Comparison of ENCODE assay signal across 22 cellular contexts in the genomic region with DNA sequence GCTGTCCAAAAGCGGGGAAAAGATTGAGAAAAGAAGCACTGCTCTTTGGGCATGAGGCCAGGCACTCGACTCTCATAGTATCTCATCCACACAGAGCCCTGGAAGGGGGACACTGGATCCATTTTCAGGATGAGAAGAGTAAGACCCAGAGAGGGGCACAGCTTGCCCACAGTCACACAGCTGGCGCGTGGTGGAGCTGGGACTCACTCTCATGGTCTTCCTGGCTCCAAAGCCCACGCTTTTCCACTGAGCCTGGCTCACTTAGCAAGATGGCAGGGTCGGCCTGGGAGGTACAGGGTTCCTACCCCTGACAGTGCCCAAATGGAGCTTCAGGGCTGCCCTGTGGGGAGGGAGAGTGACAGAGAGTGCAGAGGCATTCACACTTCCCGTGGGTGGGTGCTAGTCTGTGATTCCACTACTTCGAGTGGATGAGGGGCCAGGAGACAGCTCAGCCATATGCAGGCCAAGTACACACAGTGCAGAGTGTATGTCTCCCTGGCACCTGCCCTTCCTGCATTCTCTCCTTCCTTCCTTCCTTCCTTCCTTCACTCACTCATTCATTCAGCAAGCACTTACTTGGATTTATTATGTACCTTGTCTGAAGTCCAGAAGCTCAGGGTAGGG. TPM values are rescaled to one million over a fixed set of nuclear protein-coding genes. Genes with fewer than 3 reads are reported as not detected.
DNase-seq lines count a peak whose midpoint lies in the region; ATAC-seq and TF ChIP-seq lines count a peak whose summit lies in the region.
"Had no signal": no experiment of that assay in that cellular context is flagged by ENCODE, and none has a peak within 500 bp of the region (broad histone marks: within the 10 kb centered on the region; RNA-seq: fewer than 3 reads in every experiment).

No MANE protein-coding gene starts in this region.

- H2BK15ac ChIP-seq in mesendoderm (replicated peaks; ENCODE audit: low read depth), result no peak overlapping the region

- peak overlapping the region; percentile 26; the same call in 1 of the 2 replicates for H3K4me2 ChIP-seq in PC-3 (ENCODE audit: low read length)
- peak overlapping the region; percentile 38 for H3K4me2 ChIP-seq in hepatocyte
- no peak overlapping the region for H3K4me2 ChIP-seq in mesendoderm (ENCODE audit: low read length)
- H3K4me2 ChIP-seq: KMS-11 had no signal

- no peak overlapping the region for H2BK120ac ChIP-seq in mesendoderm (ENCODE audit: low read depth, low read length)

- H3K18ac ChIP-seq in mesendoderm (ENCODE audit: low read length), result no peak overlapping the region

- H2AK5ac ChIP-seq in mesendoderm (ENCODE audit: low read length), result no peak overlapping the region

- H3K4me1 Mint-ChIP-seq in stimulated activated memory B cell treated with anti-CD40 and anti-IgM and Interleukin-4, amounts not matched to agents 10 μg/mL and 1 μg/mL and 100 μg/mL, for 72 hours, result peaks cover 9% of the 10 kb centered on the region
- H3K4me1 Mint-ChIP-seq: CD8-positive, alpha-beta memory T cell had no signal

- H3K9me3 ChIP-seq in PC-3 (ENCODE audit: low read length), result no peaks in the 10 kb centered on the region
- no peaks in the 10 kb centered on the region for H3K9me3 ChIP-seq in hepatocyte (ENCODE audit: low read depth)

- H3K4me1 ChIP-seq in PC-3 (ENCODE audit: insufficient read depth, low read length) (peaks cover 17% of the 10 kb centered on the region), hepatocyte (ENCODE audit: insufficient read depth) (peaks cover 22% of the 10 kb centered on the region), mesendoderm (ENCODE audit: control insufficient read depth, low read depth, low read length) (peaks cover 1% of the 10 kb centered on the region)

- H3K9me2 ChIP-seq in PC-3 (replicated peaks; ENCODE audit: low read length) (no peaks in the 10 kb centered on the region), hepatocyte (replicated peaks; ENCODE audit: insufficient read depth) (no peaks in the 10 kb centered on the region)

- H3K4ac ChIP-seq in mesendoderm (ENCODE audit: low read depth, low read length), result no peak overlapping the region

- H3K36me3 ChIP-seq in PC-3 (ENCODE audit: low read depth, low read length) (no peaks in the 10 kb centered on the region), hepatocyte (replicated peaks; ENCODE audit: insufficient read depth, low read depth) (no peaks in the 10 kb centered on the region), mesendoderm (ENCODE audit: control insufficient read depth, insufficient read depth, low read length) (no peaks in the 10 kb centered on the region)

- intact Hi-C loops in PC-3 (cut with micrococcal nuclease), result no loop called here

- no peaks in the 10 kb centered on the region for H3K79me1 ChIP-seq in mesendoderm (ENCODE audit: low read length)

- no peak overlapping the region for H2BK5ac ChIP-seq in mesendoderm (ENCODE audit: low read length)

- H3K79me2 ChIP-seq in PC-3 (ENCODE audit: low read length), result no peaks in the 10 kb centered on the region
- no peaks in the 10 kb centered on the region for H3K79me2 ChIP-seq in hepatocyte
- no peaks in the 10 kb centered on the region for H3K79me2 ChIP-seq in mesendoderm (ENCODE audit: control insufficient read depth, insufficient read depth, low read length)

- no TSS peak for BruUV-seq in PC-3 (replicated peaks; lab: Mats Ljungman, UMichigan)

- H3K36me3 Mint-ChIP-seq in stimulated activated memory B cell treated with anti-CD40 and anti-IgM and Interleukin-4, amounts not matched to agents 10 μg/mL and 1 μg/mL and 100 μg/mL, for 72 hours, result no peaks in the 10 kb centered on the region
- H3K36me3 Mint-ChIP-seq: CD8-positive, alpha-beta memory T cell had no signal

- ATAC-seq in PC-3 (peak; percentile 57), SK-N-SH treated with all-trans-retinoic acid at 6 μM for 48 hours (no peak), GM18868 (IDR thresholded peaks at IDR 0.05; ENCODE audit: unreplicated experiment) (no peak), GM19467 (IDR thresholded peaks at IDR 0.05; ENCODE audit: unreplicated experiment) (no peak)
- ATAC-seq in stimulated activated memory B cell treated with anti-CD40 and anti-IgM and Interleukin-4, amounts not matched to agents 10 μg/mL and 1 μg/mL and 100 μg/mL, for 72 hours, result peak; percentile 40

- H3K9ac ChIP-seq in PC-3 (ENCODE audit: low read length), result no peak overlapping the region
- no peak overlapping the region for H3K9ac ChIP-seq in mesendoderm (ENCODE audit: low read length)
- H3K9ac ChIP-seq: KMS-11 had no signal

- no peak overlapping the region for H3K4me3 Mint-ChIP-seq in stimulated activated memory B cell treated with anti-CD40 and anti-IgM and Interleukin-4, amounts not matched to agents 10 μg/mL and 1 μg/mL and 100 μg/mL, for 72 hours
- H3K4me3 Mint-ChIP-seq: CD8-positive, alpha-beta memory T cell had no signal

- TF ChIP-seq CTCF in PC-3 (conservative IDR thresholded peaks at IDR 0.05; ENCODE audit: low read depth, low read length) (no peak), hepatocyte (IDR thresholded peaks at IDR 0.05; ENCODE audit: poor library complexity) (no peak)

- peaks cover 4% of the 10 kb centered on the region for H3K9me3 Mint-ChIP-seq in stimulated activated memory B cell treated with anti-CD40 and anti-IgM and Interleukin-4, amounts not matched to agents 10 μg/mL and 1 μg/mL and 100 μg/mL, for 72 hours
- H3K9me3 Mint-ChIP-seq: CD8-positive, alpha-beta memory T cell had no signal

- peak overlapping the region; percentile 42; the same call in 1 of the 2 replicates for H2AFZ ChIP-seq in PC-3 (ENCODE audit: low read length)
- peak overlapping the region; percentile 16 for H2AFZ ChIP-seq in hepatocyte

- no peak overlapping the region for H3K56ac ChIP-seq in mesendoderm (ENCODE audit: low read length)

- no peak overlapping the region for H4K5ac ChIP-seq in mesendoderm (ENCODE audit: low read length)

- POLR2A ChIA-PET in PC-3 (lab: Charles Lee; ENCODE audit: unreplicated experiment), result no interaction called here

- DNase-seq in PC-3 (no peak), hepatocyte (ENCODE audit: low spot score) (no peak), mesendoderm (no peak), SHP77 (lab: John Stamatoyannopoulos, UW) (no peak)
- DNase-seq: Calu3; CD8-positive, alpha-beta memory T cell; GF-D8; MV-4-11; NCI-H1105 treated with DMSO at 0.1 percent for 48 hours; NCI-H2029 treated with DMSO at 0.1 percent for 48 hours; NCI-H345; NCI-H524; NCI-H774; Right ventricle myocardium superior; SW 1271 had no signal

- CTCF ChIA-PET in PC-3 (lab: Charles Lee), result no interaction called here

- H3K23ac ChIP-seq in mesendoderm (ENCODE audit: low read length), result peak overlapping the region; percentile 30

- H4K20me1 ChIP-seq in PC-3 (ENCODE audit: low read length) (no peaks in the 10 kb centered on the region), hepatocyte (ENCODE audit: insufficient read depth, poor library complexity, severe bottlenecking) (no peaks in the 10 kb centered on the region)

- H3K27ac ChIP-seq in PC-3 (ENCODE audit: low read length), result no peak overlapping the region
- peak overlapping the region; percentile 92 for H3K27ac ChIP-seq in hepatocyte
- H3K27ac ChIP-seq in mesendoderm (ENCODE audit: low read depth, low read length), result no peak overlapping the region
- H3K27ac ChIP-seq: C4-2B, HL-60, KMS-11 had no signal

- H3K4me3 ChIP-seq in PC-3 (ENCODE audit: low read length) (no peak overlapping the region), hepatocyte (no peak overlapping the region), mesendoderm (ENCODE audit: low read length) (no peak overlapping the region)

- peaks cover 71% of the 10 kb centered on the region for H3K27me3 Mint-ChIP-seq in stimulated activated memory B cell treated with anti-CD40 and anti-IgM and Interleukin-4, amounts not matched to agents 10 μg/mL and 1 μg/mL and 100 μg/mL, for 72 hours

- H3K27me3 ChIP-seq in PC-3 (ENCODE audit: low read length) (no peaks in the 10 kb centered on the region), hepatocyte (no peaks in the 10 kb centered on the region), mesendoderm (ENCODE audit: insufficient read depth, low read length, poor library complexity) (no peaks in the 10 kb centered on the region)

- H3K27ac Mint-ChIP-seq in stimulated activated memory B cell treated with anti-CD40 and anti-IgM and Interleukin-4, amounts not matched to agents 10 μg/mL and 1 μg/mL and 100 μg/mL, for 72 hours, result no peak overlapping the region

- H3F3A ChIP-seq in PC-3 (ENCODE audit: low read length, unreplicated experiment), result no peaks in the 10 kb centered on the region

- 83% methylated on average over 8 of the region's 8 CpGs for WGBS in hepatocyte (ENCODE audit: low lambda C conversion rate, missing lambda C conversion rate)
- WGBS in mesendoderm (ENCODE audit: extremely low coverage, insufficient coverage, low lambda C conversion rate), result no CpG with 5 or more reads among the region's 8 CpGs

- no peak overlapping the region for H4K8ac ChIP-seq in mesendoderm (ENCODE audit: low read depth, low read length)

TF ChIP-seq in SK-N-SH treated with all-trans-retinoic acid at 6 μM for 48 hours, 23 proteins besides CTCF, POLR2A, EP300 and RAD21 (continues in another document):
- TF ChIP-seq, protein P1, sequence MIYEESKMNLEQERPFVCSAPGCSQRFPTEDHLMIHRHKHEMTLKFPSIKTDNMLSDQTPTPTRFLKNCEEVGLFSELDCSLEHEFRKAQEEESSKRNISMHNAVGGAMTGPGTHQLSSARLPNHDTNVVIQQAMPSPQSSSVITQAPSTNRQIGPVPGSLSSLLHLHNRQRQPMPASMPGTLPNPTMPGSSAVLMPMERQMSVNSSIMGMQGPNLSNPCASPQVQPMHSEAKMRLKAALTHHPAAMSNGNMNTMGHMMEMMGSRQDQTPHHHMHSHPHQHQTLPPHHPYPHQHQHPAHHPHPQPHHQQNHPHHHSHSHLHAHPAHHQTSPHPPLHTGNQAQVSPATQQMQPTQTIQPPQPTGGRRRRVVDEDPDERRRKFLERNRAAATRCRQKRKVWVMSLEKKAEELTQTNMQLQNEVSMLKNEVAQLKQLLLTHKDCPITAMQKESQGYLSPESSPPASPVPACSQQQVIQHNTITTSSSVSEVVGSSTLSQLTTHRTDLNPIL (CRISPR knock-in tag; IDR thresholded peaks at IDR 0.05; ENCODE audit: low read depth), result no peak
- no peak for TF ChIP-seq ZFP3 (CRISPR knock-in tag; IDR thresholded peaks at IDR 0.05)

RNA-seq across cellular contexts. Expression of a gene that starts 18.3 kb away (rescaled TPM):
- total RNA-seq in PC-3 (2014; rRNA removed) (0.66 TPM in 1 of 2 replicates, not detected in the other), hepatocyte (4.0 and 9.8 TPM in 2 replicates)
- 2.5 and 6.4 TPM in 2 replicates for polyA plus RNA-seq in hepatocyte
- polyA plus RNA-seq in mesendoderm (2013, experiment 1 of 2), result 8.6 TPM
- 8.8 TPM for polyA plus RNA-seq in mesendoderm (2013, experiment 2 of 2)
- total RNA-seq: CD8-positive, alpha-beta memory T cell; Right ventricle myocardium superior had no signal
- polyA plus RNA-seq: CD8-positive, alpha-beta memory T cell had no signal

RNA-seq across cellular contexts. Expression of a gene that starts 50.1 kb away (rescaled TPM):
- total RNA-seq in PC-3 (2014; rRNA removed) (28.6 and 29.0 TPM in 2 replicates), hepatocyte (40.5 and 45.8 TPM in 2 replicates)
- polyA plus RNA-seq in hepatocyte, result 21.5 and 30.9 TPM in 2 replicates
- 28.7 TPM for polyA plus RNA-seq in mesendoderm (2013, experiment 1 of 2)
- polyA plus RNA-seq in mesendoderm (2013, experiment 2 of 2), result 27.7 TPM

Comparison
In these comparisons a context has a peak if more than half of its experiments do, and no peak if none do; other contexts are left out.
1. ATAC-seq: peak in PC-3 (single experiment) and stimulated activated memory B cell treated with anti-CD40 and anti-IgM and Interleukin-4, amounts not matched to agents 10 μg/mL and 1 μg/mL and 100 μg/mL, for 72 hours (single experiment); none in SK-N-SH treated with all-trans-retinoic acid at 6 μM for 48 hours (single experiment), GM18868 (single experiment) and GM19467 (single experiment).